In the genomic region with DNA sequence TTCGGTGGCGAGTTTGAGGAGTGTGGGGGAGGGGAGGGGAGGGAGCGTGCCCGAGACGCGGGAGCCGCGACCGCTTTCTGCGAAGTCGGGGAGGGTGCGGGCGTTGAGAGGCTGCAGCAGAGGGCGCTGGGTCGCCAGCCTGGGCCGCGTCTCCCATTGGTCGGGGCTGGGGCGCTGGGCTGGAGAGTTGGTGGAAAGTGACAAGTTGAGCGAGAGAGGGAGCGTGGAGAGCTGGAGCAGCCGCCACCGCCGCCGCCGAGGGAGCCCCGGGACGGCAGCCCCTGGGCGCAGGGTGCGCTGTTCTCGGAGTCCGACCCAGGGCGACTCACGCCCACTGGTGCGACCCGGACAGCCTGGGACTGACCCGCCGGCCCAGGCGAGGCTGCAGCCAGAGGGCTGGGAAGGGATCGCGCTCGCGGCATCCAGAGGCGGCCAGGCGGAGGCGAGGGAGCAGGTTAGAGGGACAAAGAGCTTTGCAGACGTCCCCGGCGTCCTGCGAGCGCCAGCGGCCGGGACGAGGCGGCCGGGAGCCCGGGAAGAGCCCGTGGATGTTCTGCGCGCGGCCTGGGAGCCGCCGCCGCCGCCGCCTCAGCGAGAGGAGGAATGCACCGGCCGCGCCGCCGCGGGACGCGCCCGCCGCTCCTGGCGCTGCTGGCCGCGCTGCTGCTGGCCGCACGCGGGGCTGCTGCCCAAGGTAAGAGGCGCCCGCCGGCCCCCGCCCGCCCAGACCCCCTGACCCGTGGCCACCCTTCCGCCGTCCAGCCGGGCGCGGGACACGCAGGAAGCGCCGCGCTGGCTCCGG, we compare ENCODE assay signal across 8 cellular contexts. TPM values are rescaled to one million over a fixed set of nuclear protein-coding genes. Genes with fewer than 3 reads are reported as not detected.
DNase-seq lines count a peak whose midpoint lies in the region; ATAC-seq and TF ChIP-seq lines count a peak whose summit lies in the region.

Gene ROR1, plus strand, starts transcription at position 203 of the 802 bp plus-strand sequence.

- peak; percentile 79 for ATAC-seq in HG03175 (IDR thresholded peaks at IDR 0.05; ENCODE audit: unreplicated experiment)
- peak; percentile 93 for ATAC-seq in stimulated activated memory B cell treated with anti-CD40 and anti-IgM and Interleukin-4, amounts not matched to agents 10 μg/mL and 1 μg/mL and 100 μg/mL, for 72 hours

- H3K36me3 ChIP-seq in esophagus squamous epithelium: no peaks in the 10 kb centered on the region

- peak in 2 of 4 donors; percentile 37 to 40 for TF ChIP-seq POLR2A in esophagus squamous epithelium (IDR thresholded peaks at IDR 0.05)

- TF ChIP-seq CTCF in esophagus squamous epithelium (IDR thresholded peaks at IDR 0.05): peak; percentile 36 to 73 (median 65)

- DNase-seq in activated CD8-positive, alpha-beta memory T cell treated with anti-CD3 and anti-CD28 coated beads for 24 hours: peak; percentile 68
- DNase-seq in activated CD8-positive, alpha-beta memory T cell treated with anti-CD3 and anti-CD28 coated beads, Interleukin-2, amount 50 U/mL, for 4 hours: no peak
- DNase-seq in NCI-H510A treated with DMSO at 0.1 percent for 48 hours (lab: John Stamatoyannopoulos, UW) (peak; percentile 65), activated T-cell treated with anti-CD3 and anti-CD28 coated beads for 4 hours (peak; percentile 2), esophagus squamous epithelium (lab: John Stamatoyannopoulos, UW) (no peak), mucosa of gallbladder (ENCODE audit: low spot score) (peak; percentile 84)

- H3K27me3 ChIP-seq in esophagus squamous epithelium: peaks cover 0 to 52% (median 0%) of the 10 kb centered on the region in 4 donors

- H3K9me3 Mint-ChIP-seq in stimulated activated memory B cell treated with anti-CD40 and anti-IgM and Interleukin-4, amounts not matched to agents 10 μg/mL and 1 μg/mL and 100 μg/mL, for 72 hours: no peaks in the 10 kb centered on the region

- intact Hi-C loops in esophagus squamous epithelium (cut with DNase I): loop anchor here (10.0 kb wide), 1 partner anchor 361 kb away; no protein-coding TSS in a partner anchor

- no peaks in the 10 kb centered on the region for H3K36me3 Mint-ChIP-seq in stimulated activated memory B cell treated with anti-CD40 and anti-IgM and Interleukin-4, amounts not matched to agents 10 μg/mL and 1 μg/mL and 100 μg/mL, for 72 hours

- H3K27ac Mint-ChIP-seq in stimulated activated memory B cell treated with anti-CD40 and anti-IgM and Interleukin-4, amounts not matched to agents 10 μg/mL and 1 μg/mL and 100 μg/mL, for 72 hours: no peak within 1 kb of the TSS

- peak within 1 kb of the TSS; percentile 84 to 92 (median 90) for H3K27ac ChIP-seq in esophagus squamous epithelium

- H3K4me3 ChIP-seq in esophagus squamous epithelium: peak within 1 kb of the TSS; percentile 74 to 88 (median 77)

- H3K4me3 Mint-ChIP-seq in stimulated activated memory B cell treated with anti-CD40 and anti-IgM and Interleukin-4, amounts not matched to agents 10 μg/mL and 1 μg/mL and 100 μg/mL, for 72 hours: peak within 1 kb of the TSS; percentile 76

- H3K4me1 Mint-ChIP-seq in stimulated activated memory B cell treated with anti-CD40 and anti-IgM and Interleukin-4, amounts not matched to agents 10 μg/mL and 1 μg/mL and 100 μg/mL, for 72 hours: peaks cover 16% of the 10 kb centered on the region

- no peaks in the 10 kb centered on the region for H3K9me3 ChIP-seq in esophagus squamous epithelium

- 0% methylated on average over 3 to 17 of the region's 99 CpGs for WGBS in esophagus squamous epithelium, 2 donors

- peaks cover 53% of the 10 kb centered on the region for H3K27me3 Mint-ChIP-seq in stimulated activated memory B cell treated with anti-CD40 and anti-IgM and Interleukin-4, amounts not matched to agents 10 μg/mL and 1 μg/mL and 100 μg/mL, for 72 hours

- H3K4me1 ChIP-seq in esophagus squamous epithelium: peaks cover 12 to 49% (median 22%) of the 10 kb centered on the region in 3 donors

RNA-seq across cellular contexts. Expression of gene ROR1, which starts in this region (rescaled TPM):
- total RNA-seq in esophagus squamous epithelium (10 to 100 TPM in 1 of 4 donors, 1 to 10 TPM in 3; 6.6 to 15.3 (median 9.4) TPM), mucosa of gallbladder (13.1 TPM)

Comparison
In these comparisons a context has a peak if more than half of its experiments do, and no peak if none do; other contexts are left out.
1. DNase-seq: peak in activated CD8-positive, alpha-beta memory T cell treated with anti-CD3 and anti-CD28 coated beads for 24 hours (single experiment), NCI-H510A treated with DMSO at 0.1 percent for 48 hours (single experiment), activated T-cell treated with anti-CD3 and anti-CD28 coated beads for 4 hours (single experiment) and mucosa of gallbladder (single experiment); none in activated CD8-positive, alpha-beta memory T cell treated with anti-CD3 and anti-CD28 coated beads, Interleukin-2, amount 50 U/mL, for 4 hours (single experiment) and esophagus squamous epithelium (single experiment).